Comparison of ENCODE assay signal across 17 cellular contexts in the genomic region with DNA sequence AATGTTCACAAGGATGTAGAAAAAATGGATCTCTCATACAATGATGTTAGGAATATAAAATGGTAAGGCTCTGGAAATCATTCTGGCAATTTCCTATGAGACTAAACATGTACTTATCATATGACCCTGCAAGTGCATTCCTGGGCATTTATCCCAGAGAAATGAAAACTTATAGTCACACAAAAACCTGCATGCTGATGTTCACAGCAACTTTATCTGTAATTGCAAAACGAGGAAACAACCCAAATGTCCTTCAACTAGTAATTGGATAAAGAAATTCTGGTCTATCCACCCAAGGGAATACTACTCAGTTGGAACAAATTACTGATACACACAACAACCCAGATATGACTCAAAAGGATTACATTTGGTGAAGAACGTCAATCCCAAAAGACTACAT. TPM values are rescaled to one million over a fixed set of nuclear protein-coding genes. Genes with fewer than 3 reads are reported as not detected.
DNase-seq lines count a peak whose midpoint lies in the region; ATAC-seq and TF ChIP-seq lines count a peak whose summit lies in the region.
"Had no signal": no experiment of that assay in that cellular context is flagged by ENCODE, and none has a peak within 500 bp of the region (broad histone marks: within the 10 kb centered on the region; RNA-seq: fewer than 3 reads in every experiment).

No MANE protein-coding gene starts in this region.

- ATAC-seq in CD4-positive, CD25-positive, alpha-beta regulatory T cell (ENCODE audit: low read depth in 2 of 2), result no peak
- no peak for ATAC-seq in naive thymus-derived CD8-positive, alpha-beta T cell
- ATAC-seq: GM23338, HCT116 had no signal

- H3K4me3 ChIP-seq in CD4-positive, CD25-positive, alpha-beta regulatory T cell (ENCODE audit: low read depth, low read length), result peak overlapping the region; percentile 26
- H3K4me3 ChIP-seq in cardiac fibroblast (replicated peaks in 1 of 2; ENCODE audit: low read depth in 2 of 2, low read length in 2 of 2) (no peak overlapping the region), fibroblast of pulmonary artery (replicated peaks; ENCODE audit: low read depth, low read length) (no peak overlapping the region), HAP-1 (no peak overlapping the region)
- H3K4me3 ChIP-seq: BLaER1 treated with 17β-estradiol and CSF1 and Interleukin-3, amounts not matched to agents 10 nM and 100 nM; GM23338 had no signal

- H3K4me1 Mint-ChIP-seq in CD4-positive, CD25-positive, alpha-beta regulatory T cell, result peaks cover 16 to 50% (median 31%) of the 10 kb centered on the region in 4 donors
- H3K4me1 Mint-ChIP-seq in naive thymus-derived CD8-positive, alpha-beta T cell, result peaks cover 9 to 43% (median 25%) of the 10 kb centered on the region in 4 donors
- no peaks in the 10 kb centered on the region for H3K4me1 Mint-ChIP-seq in osteocyte (ENCODE audit: unreplicated experiment)
- H3K4me1 Mint-ChIP-seq: GM23338 had no signal

- POLR2A ChIA-PET in naive thymus-derived CD8-positive, alpha-beta T cell (lab: Charles Lee), result no interaction called here

- H3K27me3 Mint-ChIP-seq in CD4-positive, CD25-positive, alpha-beta regulatory T cell, result no peaks in the 10 kb centered on the region
- H3K27me3 Mint-ChIP-seq in naive thymus-derived CD8-positive, alpha-beta T cell, result no peaks in the 10 kb centered on the region
- H3K27me3 Mint-ChIP-seq in osteocyte (ENCODE audit: unreplicated experiment), result no peaks in the 10 kb centered on the region

- no peaks in the 10 kb centered on the region for H3K27me3 ChIP-seq in CD4-positive, CD25-positive, alpha-beta regulatory T cell (ENCODE audit: control insufficient read depth, insufficient read depth, low read length)
- no peaks in the 10 kb centered on the region for H3K27me3 ChIP-seq in HAP-1 (ENCODE audit: low read depth)
- H3K27me3 ChIP-seq: BLaER1 treated with 17β-estradiol and CSF1 and Interleukin-3, amounts not matched to agents 10 nM and 100 nM had no signal

- in situ Hi-C loops in HAP-1 (cut with MboI; ENCODE audit: low sequenced_read_pairs), result no loop called here

- H3K9me3 Mint-ChIP-seq in CD4-positive, CD25-positive, alpha-beta regulatory T cell, result peaks cover 0 to 1% (median 0%) of the 10 kb centered on the region in 7 donors
- no peaks in the 10 kb centered on the region for H3K9me3 Mint-ChIP-seq in naive thymus-derived CD8-positive, alpha-beta T cell
- no peaks in the 10 kb centered on the region for H3K9me3 Mint-ChIP-seq in osteocyte (ENCODE audit: unreplicated experiment)
- H3K9me3 Mint-ChIP-seq: CD8-positive, alpha-beta memory T cell; GM23338; HFFc6 had no signal

- H3K36me3 Mint-ChIP-seq in CD4-positive, CD25-positive, alpha-beta regulatory T cell, result no peaks in the 10 kb centered on the region
- H3K36me3 Mint-ChIP-seq in naive thymus-derived CD8-positive, alpha-beta T cell, result peaks cover 0 to 44% (median 0%) of the 10 kb centered on the region in 3 donors
- no peaks in the 10 kb centered on the region for H3K36me3 Mint-ChIP-seq in osteocyte (ENCODE audit: unreplicated experiment)

- DNase-seq in CD4-positive, CD25-positive, alpha-beta regulatory T cell, result no peak
- DNase-seq in cardiac fibroblast (ENCODE audit: low read depth in 2 of 2) (peak; percentile 33 to 49), fibroblast of pulmonary artery (ENCODE audit: low read depth) (peak; percentile 13), osteocyte (ENCODE audit: extremely low spot score, unreplicated experiment) (no peak), RKO (ENCODE audit: low spot score) (no peak), HAP-1 (ENCODE audit: low spot score in 2 of 2) (no peak), NCI-H1092 treated with DMSO at 0.1 percent for 48 hours (lab: John Stamatoyannopoulos, UW) (no peak)
- DNase-seq in naive thymus-derived CD8-positive, alpha-beta T cell, result no peak
- DNase-seq: 8988T; Caco-2; CD8-positive, alpha-beta memory T cell; GDM1; HFFc6; IMR-90 had no signal

- peak overlapping the region in 2 of 4 donors; percentile 7 to 51 for H3K4me3 Mint-ChIP-seq in CD4-positive, CD25-positive, alpha-beta regulatory T cell
- H3K4me3 Mint-ChIP-seq in naive thymus-derived CD8-positive, alpha-beta T cell, result peak overlapping the region in 1 of 10 donors; percentile 24
- H3K4me3 Mint-ChIP-seq in osteocyte (ENCODE audit: unreplicated experiment), result no peak overlapping the region
- H3K4me3 Mint-ChIP-seq: CD8-positive, alpha-beta memory T cell; GM23338; HFFc6 had no signal

- peaks cover 10% of the 10 kb centered on the region for H3K36me3 ChIP-seq in CD4-positive, CD25-positive, alpha-beta regulatory T cell (ENCODE audit: control insufficient read depth, insufficient read depth, low read length)
- no peaks in the 10 kb centered on the region for H3K36me3 ChIP-seq in HAP-1 (replicated peaks)

- TF ChIP-seq CTCF in cardiac fibroblast (IDR thresholded peaks at IDR 0.05; ENCODE audit: low read depth, low read length) (no peak), fibroblast of pulmonary artery (IDR thresholded peaks at IDR 0.05; ENCODE audit: low read length, missing control alignments) (no peak), osteocyte (IDR thresholded peaks at IDR 0.05) (no peak)

- H3K27ac ChIP-seq in CD4-positive, CD25-positive, alpha-beta regulatory T cell (ENCODE audit: insufficient read depth, low read length, poor library complexity, severe bottlenecking), result no peak overlapping the region
- H3K27ac ChIP-seq: BLaER1 treated with 17β-estradiol and CSF1 and Interleukin-3, amounts not matched to agents 10 nM and 100 nM had no signal

- peak overlapping the region; percentile 12 to 89 (median 29) for H3K27ac Mint-ChIP-seq in CD4-positive, CD25-positive, alpha-beta regulatory T cell
- peak overlapping the region in 6 of 10 donors; percentile 14 to 74 (median 46) for H3K27ac Mint-ChIP-seq in naive thymus-derived CD8-positive, alpha-beta T cell
- no peak overlapping the region for H3K27ac Mint-ChIP-seq in osteocyte (ENCODE audit: unreplicated experiment)
- H3K27ac Mint-ChIP-seq: GM23338, HFFc6 had no signal

- H3K4me1 ChIP-seq in CD4-positive, CD25-positive, alpha-beta regulatory T cell (ENCODE audit: control insufficient read depth, insufficient read depth, low read length, poor library complexity, severe bottlenecking), result peaks cover 22% of the 10 kb centered on the region
- no peaks in the 10 kb centered on the region for H3K4me1 ChIP-seq in HAP-1
- H3K4me1 ChIP-seq: Caco-2 had no signal

- no peaks in the 10 kb centered on the region for H3K9me3 ChIP-seq in CD4-positive, CD25-positive, alpha-beta regulatory T cell (ENCODE audit: control insufficient read depth in 2 of 2, low read length in 2 of 2)
- H3K9me3 ChIP-seq in HAP-1, result no peaks in the 10 kb centered on the region
- H3K9me3 ChIP-seq: BLaER1 treated with 17β-estradiol and CSF1 and Interleukin-3, amounts not matched to agents 10 nM and 100 nM; Caco-2 had no signal

RNA-seq across cellular contexts. Expression of a gene that starts 14.5 kb away (rescaled TPM):
- 4.3 TPM for total RNA-seq in CD4-positive, CD25-positive, alpha-beta regulatory T cell
- polyA plus RNA-seq in CD4-positive, CD25-positive, alpha-beta regulatory T cell, result 1 to 10 TPM; 1.9 to 4.6 (median 4.2) TPM
- total RNA-seq in naive thymus-derived CD8-positive, alpha-beta T cell, result 10 to 100 TPM; 24.2 to 26.2 TPM
- 1 to 10 TPM; 1.9 to 6.0 (median 3.4) TPM for polyA plus RNA-seq in naive thymus-derived CD8-positive, alpha-beta T cell
- total RNA-seq in osteocyte, result 5.2 and 6.4 TPM in 2 replicates

RNA-seq across cellular contexts. Expression of a gene that starts 30.0 kb away (rescaled TPM):
- total RNA-seq in CD4-positive, CD25-positive, alpha-beta regulatory T cell, result 11.9 TPM
- polyA plus RNA-seq in CD4-positive, CD25-positive, alpha-beta regulatory T cell, result 10 to 100 TPM in 1 of 4 donors, 1 to 10 TPM in 3; 6.6 to 11.8 (median 7.7) TPM
- total RNA-seq in naive thymus-derived CD8-positive, alpha-beta T cell, result 10 to 100 TPM; 27.3 to 28.9 TPM
- polyA plus RNA-seq in naive thymus-derived CD8-positive, alpha-beta T cell, result 10 to 100 TPM in 1 of 3 donors, 1 to 10 TPM in 2; 8.5 to 10.0 (median 9.8) TPM
- 4.1 and 6.1 TPM in 2 replicates for total RNA-seq in osteocyte

RNA-seq across cellular contexts. Expression of a gene that starts 39.4 kb away (rescaled TPM):
- 16.1 TPM for total RNA-seq in CD4-positive, CD25-positive, alpha-beta regulatory T cell
- polyA plus RNA-seq in CD4-positive, CD25-positive, alpha-beta regulatory T cell, result 1 to 10 TPM; 7.8 to 9.9 (median 8.5) TPM
- total RNA-seq in naive thymus-derived CD8-positive, alpha-beta T cell, result 10 to 100 TPM; 19.9 to 21.4 TPM
- 1 to 10 TPM; 7.6 to 8.7 (median 8.4) TPM for polyA plus RNA-seq in naive thymus-derived CD8-positive, alpha-beta T cell
- 11.2 and 11.7 TPM in 2 replicates for total RNA-seq in osteocyte

RNA-seq across cellular contexts. Expression of a gene that starts 50.8 kb away (rescaled TPM):
- total RNA-seq in CD4-positive, CD25-positive, alpha-beta regulatory T cell, result 3.8 TPM
- polyA plus RNA-seq in CD4-positive, CD25-positive, alpha-beta regulatory T cell, result under 1 TPM; 0.16 to 0.63 (median 0.39) TPM
- 1 to 10 TPM; 5.3 to 5.4 TPM for total RNA-seq in naive thymus-derived CD8-positive, alpha-beta T cell
- under 1 TPM; 0.86 to 0.99 (median 0.94) TPM for polyA plus RNA-seq in naive thymus-derived CD8-positive, alpha-beta T cell
- total RNA-seq in osteocyte, result 3.9 and 6.8 TPM in 2 replicates

Comparison
In these comparisons a context has a peak if more than half of its experiments do, and no peak if none do; other contexts are left out.
1. DNase-seq: peak in cardiac fibroblast (2 of 2) and fibroblast of pulmonary artery (single experiment); none in CD4-positive, CD25-positive, alpha-beta regulatory T cell (0 of 3), naive thymus-derived CD8-positive, alpha-beta T cell (0 of 10), osteocyte (single experiment), RKO (single experiment), HAP-1 (0 of 2) and NCI-H1092 treated with DMSO at 0.1 percent for 48 hours (single experiment).